In the genomic region with DNA sequence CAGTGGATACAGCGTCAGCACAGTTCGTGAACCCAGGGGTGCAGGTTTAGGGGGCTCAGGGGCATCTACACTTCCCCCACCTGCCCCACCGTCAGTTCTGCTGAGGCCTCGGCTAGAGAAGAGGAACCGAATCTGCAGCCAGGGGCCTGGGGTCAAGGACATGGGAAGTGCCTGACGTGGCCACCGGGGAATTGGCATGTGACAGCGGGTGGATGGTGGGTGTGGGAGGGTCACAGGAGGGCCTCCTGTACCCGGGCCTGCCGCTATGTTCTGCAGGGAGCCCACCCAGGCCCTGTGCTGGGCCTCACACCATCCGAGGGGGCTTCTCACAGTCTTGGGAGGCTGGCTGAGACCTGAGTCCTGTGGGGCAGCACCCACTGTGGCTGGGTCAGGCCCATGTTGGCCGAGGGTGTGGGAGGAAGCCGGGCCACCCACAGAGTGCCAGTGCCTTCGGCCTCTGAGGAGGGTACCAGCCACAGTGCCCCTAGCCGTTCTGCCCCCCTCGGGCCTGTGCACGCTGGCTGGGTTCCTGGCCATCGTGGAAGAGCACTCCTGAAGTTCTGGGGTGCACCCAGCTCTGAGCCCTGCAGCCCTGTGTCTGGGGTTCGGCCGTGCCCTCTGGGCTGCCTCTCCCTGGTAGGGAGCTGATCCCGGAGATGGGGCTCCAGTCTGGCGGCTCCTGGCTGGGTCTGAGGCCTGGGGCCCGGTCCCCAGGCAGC, we compare ENCODE assay signal across 1 cellular context.
TF ChIP-seq lines count a peak whose summit lies in the region.

No MANE protein-coding gene starts in this region.

TF ChIP-seq in HepG2, 621 proteins besides CTCF, POLR2A, EP300 and RAD21 (continued from another document and continues in another):
- TF ChIP-seq, protein P1, sequence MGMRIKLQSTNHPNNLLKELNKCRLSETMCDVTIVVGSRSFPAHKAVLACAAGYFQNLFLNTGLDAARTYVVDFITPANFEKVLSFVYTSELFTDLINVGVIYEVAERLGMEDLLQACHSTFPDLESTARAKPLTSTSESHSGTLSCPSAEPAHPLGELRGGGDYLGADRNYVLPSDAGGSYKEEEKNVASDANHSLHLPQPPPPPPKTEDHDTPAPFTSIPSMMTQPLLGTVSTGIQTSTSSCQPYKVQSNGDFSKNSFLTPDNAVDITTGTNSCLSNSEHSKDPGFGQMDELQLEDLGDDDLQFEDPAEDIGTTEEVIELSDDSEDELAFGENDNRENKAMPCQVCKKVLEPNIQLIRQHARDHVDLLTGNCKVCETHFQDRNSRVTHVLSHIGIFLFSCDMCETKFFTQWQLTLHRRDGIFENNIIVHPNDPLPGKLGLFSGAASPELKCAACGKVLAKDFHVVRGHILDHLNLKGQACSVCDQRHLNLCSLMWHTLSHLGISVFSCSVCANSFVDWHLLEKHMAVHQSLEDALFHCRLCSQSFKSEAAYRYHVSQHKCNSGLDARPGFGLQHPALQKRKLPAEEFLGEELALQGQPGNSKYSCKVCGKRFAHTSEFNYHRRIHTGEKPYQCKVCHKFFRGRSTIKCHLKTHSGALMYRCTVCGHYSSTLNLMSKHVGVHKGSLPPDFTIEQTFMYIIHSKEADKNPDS (CRISPR knock-in tag; IDR thresholded peaks at IDR 0.05): no peak
- TF ChIP-seq, protein P2, sequence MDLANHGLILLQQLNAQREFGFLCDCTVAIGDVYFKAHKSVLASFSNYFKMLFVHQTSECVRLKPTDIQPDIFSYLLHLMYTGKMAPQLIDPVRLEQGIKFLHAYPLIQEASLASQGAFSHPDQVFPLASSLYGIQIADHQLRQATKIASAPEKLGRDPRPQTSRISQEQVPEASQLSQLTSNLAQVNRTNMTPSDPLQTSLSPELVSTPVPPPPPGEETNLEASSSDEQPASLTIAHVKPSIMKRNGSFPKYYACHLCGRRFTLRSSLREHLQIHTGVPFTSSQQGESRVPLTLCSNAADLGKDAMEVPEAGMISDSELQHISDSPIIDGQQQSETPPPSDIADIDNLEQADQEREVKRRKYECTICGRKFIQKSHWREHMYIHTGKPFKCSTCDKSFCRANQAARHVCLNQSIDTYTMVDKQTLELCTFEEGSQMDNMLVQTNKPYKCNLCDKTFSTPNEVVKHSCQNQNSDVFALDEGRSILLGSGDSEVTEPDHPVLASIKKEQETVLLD (CRISPR knock-in tag; IDR thresholded peaks at IDR 0.05; ENCODE audit: low read depth): no peak
- no peak for TF ChIP-seq ZNF780A (CRISPR knock-in tag; IDR thresholded peaks at IDR 0.05)
- TF ChIP-seq ZNF3 (CRISPR knock-in tag; IDR thresholded peaks at IDR 0.05): no peak
- TF ChIP-seq, protein P3, sequence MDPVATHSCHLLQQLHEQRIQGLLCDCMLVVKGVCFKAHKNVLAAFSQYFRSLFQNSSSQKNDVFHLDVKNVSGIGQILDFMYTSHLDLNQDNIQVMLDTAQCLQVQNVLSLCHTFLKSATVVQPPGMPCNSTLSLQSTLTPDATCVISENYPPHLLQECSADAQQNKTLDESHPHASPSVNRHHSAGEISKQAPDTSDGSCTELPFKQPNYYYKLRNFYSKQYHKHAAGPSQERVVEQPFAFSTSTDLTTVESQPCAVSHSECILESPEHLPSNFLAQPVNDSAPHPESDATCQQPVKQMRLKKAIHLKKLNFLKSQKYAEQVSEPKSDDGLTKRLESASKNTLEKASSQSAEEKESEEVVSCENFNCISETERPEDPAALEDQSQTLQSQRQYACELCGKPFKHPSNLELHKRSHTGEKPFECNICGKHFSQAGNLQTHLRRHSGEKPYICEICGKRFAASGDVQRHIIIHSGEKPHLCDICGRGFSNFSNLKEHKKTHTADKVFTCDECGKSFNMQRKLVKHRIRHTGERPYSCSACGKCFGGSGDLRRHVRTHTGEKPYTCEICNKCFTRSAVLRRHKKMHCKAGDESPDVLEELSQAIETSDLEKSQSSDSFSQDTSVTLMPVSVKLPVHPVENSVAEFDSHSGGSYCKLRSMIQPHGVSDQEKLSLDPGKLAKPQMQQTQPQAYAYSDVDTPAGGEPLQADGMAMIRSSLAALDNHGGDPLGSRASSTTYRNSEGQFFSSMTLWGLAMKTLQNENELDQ (CRISPR knock-in tag; IDR thresholded peaks at IDR 0.05; ENCODE audit: borderline replicate concordance): no peak
- no peak for TF ChIP-seq KDM5A (IDR thresholded peaks at IDR 0.05; ENCODE audit: borderline replicate concordance, low read length)
- TF ChIP-seq, protein P4, sequence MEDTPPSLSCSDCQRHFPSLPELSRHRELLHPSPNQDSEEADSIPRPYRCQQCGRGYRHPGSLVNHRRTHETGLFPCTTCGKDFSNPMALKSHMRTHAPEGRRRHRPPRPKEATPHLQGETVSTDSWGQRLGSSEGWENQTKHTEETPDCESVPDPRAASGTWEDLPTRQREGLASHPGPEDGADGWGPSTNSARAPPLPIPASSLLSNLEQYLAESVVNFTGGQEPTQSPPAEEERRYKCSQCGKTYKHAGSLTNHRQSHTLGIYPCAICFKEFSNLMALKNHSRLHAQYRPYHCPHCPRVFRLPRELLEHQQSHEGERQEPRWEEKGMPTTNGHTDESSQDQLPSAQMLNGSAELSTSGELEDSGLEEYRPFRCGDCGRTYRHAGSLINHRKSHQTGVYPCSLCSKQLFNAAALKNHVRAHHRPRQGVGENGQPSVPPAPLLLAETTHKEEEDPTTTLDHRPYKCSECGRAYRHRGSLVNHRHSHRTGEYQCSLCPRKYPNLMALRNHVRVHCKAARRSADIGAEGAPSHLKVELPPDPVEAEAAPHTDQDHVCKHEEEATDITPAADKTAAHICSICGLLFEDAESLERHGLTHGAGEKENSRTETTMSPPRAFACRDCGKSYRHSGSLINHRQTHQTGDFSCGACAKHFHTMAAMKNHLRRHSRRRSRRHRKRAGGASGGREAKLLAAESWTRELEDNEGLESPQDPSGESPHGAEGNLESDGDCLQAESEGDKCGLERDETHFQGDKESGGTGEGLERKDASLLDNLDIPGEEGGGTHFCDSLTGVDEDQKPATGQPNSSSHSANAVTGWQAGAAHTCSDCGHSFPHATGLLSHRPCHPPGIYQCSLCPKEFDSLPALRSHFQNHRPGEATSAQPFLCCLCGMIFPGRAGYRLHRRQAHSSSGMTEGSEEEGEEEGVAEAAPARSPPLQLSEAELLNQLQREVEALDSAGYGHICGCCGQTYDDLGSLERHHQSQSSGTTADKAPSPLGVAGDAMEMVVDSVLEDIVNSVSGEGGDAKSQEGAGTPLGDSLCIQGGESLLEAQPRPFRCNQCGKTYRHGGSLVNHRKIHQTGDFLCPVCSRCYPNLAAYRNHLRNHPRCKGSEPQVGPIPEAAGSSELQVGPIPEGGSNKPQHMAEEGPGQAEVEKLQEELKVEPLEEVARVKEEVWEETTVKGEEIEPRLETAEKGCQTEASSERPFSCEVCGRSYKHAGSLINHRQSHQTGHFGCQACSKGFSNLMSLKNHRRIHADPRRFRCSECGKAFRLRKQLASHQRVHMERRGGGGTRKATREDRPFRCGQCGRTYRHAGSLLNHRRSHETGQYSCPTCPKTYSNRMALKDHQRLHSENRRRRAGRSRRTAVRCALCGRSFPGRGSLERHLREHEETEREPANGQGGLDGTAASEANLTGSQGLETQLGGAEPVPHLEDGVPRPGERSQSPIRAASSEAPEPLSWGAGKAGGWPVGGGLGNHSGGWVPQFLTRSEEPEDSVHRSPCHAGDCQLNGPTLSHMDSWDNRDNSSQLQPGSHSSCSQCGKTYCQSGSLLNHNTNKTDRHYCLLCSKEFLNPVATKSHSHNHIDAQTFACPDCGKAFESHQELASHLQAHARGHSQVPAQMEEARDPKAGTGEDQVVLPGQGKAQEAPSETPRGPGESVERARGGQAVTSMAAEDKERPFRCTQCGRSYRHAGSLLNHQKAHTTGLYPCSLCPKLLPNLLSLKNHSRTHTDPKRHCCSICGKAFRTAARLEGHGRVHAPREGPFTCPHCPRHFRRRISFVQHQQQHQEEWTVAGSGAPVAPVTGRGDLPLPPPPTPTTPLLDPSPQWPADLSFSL (CRISPR knock-in tag; IDR thresholded peaks at IDR 0.05): no peak
- no peak for TF ChIP-seq KLF15 (CRISPR knock-in tag; IDR thresholded peaks at IDR 0.05; ENCODE audit: borderline replicate concordance)
- peak; percentile 22; the same call in 1 of the 2 replicates for TF ChIP-seq HOXA3 (CRISPR knock-in tag; IDR thresholded peaks at IDR 0.05)
- TF ChIP-seq MYNN (CRISPR knock-in tag; IDR thresholded peaks at IDR 0.05; ENCODE audit: low read depth): 0 out of 2 replicates have a peak, but pooled peaks have one; percentile 49
- TF ChIP-seq DPF2 (CRISPR knock-in tag; IDR thresholded peaks at IDR 0.05; ENCODE audit: borderline replicate concordance, low read depth): no peak; the same call in 1 of the 2 replicates
- TF ChIP-seq ZNF75D (CRISPR knock-in tag; IDR thresholded peaks at IDR 0.05; ENCODE audit: borderline replicate concordance): no peak
- TF ChIP-seq, protein P5, sequence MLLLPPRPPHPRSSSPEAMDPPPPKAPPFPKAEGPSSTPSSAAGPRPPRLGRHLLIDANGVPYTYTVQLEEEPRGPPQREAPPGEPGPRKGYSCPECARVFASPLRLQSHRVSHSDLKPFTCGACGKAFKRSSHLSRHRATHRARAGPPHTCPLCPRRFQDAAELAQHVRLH (CRISPR knock-in tag; IDR thresholded peaks at IDR 0.05; ENCODE audit: borderline replicate concordance, low read depth): peak; percentile 9; the same call in 1 of the 2 replicates
- peak; percentile 79; the same call in 1 of the 2 replicates for TF ChIP-seq ARNTL (CRISPR knock-in tag; IDR thresholded peaks at IDR 0.05)
- no peak for TF ChIP-seq ZNF616 (CRISPR knock-in tag; IDR thresholded peaks at IDR 0.05; ENCODE audit: low read depth)
- no peak for TF ChIP-seq NKX3-1 (CRISPR knock-in tag; IDR thresholded peaks at IDR 0.05)
- no peak for TF ChIP-seq ZNF567 (CRISPR knock-in tag; IDR thresholded peaks at IDR 0.05; ENCODE audit: borderline replicate concordance)
- TF ChIP-seq, protein P6, sequence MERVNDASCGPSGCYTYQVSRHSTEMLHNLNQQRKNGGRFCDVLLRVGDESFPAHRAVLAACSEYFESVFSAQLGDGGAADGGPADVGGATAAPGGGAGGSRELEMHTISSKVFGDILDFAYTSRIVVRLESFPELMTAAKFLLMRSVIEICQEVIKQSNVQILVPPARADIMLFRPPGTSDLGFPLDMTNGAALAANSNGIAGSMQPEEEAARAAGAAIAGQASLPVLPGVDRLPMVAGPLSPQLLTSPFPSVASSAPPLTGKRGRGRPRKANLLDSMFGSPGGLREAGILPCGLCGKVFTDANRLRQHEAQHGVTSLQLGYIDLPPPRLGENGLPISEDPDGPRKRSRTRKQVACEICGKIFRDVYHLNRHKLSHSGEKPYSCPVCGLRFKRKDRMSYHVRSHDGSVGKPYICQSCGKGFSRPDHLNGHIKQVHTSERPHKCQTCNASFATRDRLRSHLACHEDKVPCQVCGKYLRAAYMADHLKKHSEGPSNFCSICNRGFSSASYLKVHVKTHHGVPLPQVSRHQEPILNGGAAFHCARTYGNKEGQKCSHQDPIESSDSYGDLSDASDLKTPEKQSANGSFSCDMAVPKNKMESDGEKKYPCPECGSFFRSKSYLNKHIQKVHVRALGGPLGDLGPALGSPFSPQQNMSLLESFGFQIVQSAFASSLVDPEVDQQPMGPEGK (CRISPR knock-in tag; IDR thresholded peaks at IDR 0.05): peak; percentile 67
- no peak for TF ChIP-seq ZSCAN12 (CRISPR knock-in tag; IDR thresholded peaks at IDR 0.05)
- TF ChIP-seq TARDBP (CRISPR knock-in tag; IDR thresholded peaks at IDR 0.05): peak; percentile 56; the same call in 1 of the 2 replicates
- no peak for TF ChIP-seq RBM39 (IDR thresholded peaks at IDR 0.05; ENCODE audit: low read depth, low read length, poor library complexity, severe bottlenecking)
- no peak for TF ChIP-seq CBFB (CRISPR knock-in tag; IDR thresholded peaks at IDR 0.05)
- no peak for TF ChIP-seq ZNF674 (CRISPR knock-in tag; IDR thresholded peaks at IDR 0.05; ENCODE audit: low read depth)
- TF ChIP-seq ZNF205 (CRISPR knock-in tag; IDR thresholded peaks at IDR 0.05): no peak
- TF ChIP-seq ERF (CRISPR knock-in tag; IDR thresholded peaks at IDR 0.05): 0 out of 2 replicates have a peak, but pooled peaks have one; percentile 20
- no peak for TF ChIP-seq ISL2 (CRISPR knock-in tag; IDR thresholded peaks at IDR 0.05)
- TF ChIP-seq, protein P7, sequence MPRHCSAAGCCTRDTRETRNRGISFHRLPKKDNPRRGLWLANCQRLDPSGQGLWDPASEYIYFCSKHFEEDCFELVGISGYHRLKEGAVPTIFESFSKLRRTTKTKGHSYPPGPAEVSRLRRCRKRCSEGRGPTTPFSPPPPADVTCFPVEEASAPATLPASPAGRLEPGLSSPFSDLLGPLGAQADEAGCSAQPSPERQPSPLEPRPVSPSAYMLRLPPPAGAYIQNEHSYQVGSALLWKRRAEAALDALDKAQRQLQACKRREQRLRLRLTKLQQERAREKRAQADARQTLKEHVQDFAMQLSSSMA (CRISPR knock-in tag; IDR thresholded peaks at IDR 0.05): no peak
- TF ChIP-seq, protein P8, sequence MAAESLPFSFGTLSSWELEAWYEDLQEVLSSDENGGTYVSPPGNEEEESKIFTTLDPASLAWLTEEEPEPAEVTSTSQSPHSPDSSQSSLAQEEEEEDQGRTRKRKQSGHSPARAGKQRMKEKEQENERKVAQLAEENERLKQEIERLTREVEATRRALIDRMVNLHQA (CRISPR knock-in tag; IDR thresholded peaks at IDR 0.05): no peak
- TF ChIP-seq RNF2 (conservative IDR thresholded peaks at IDR 0.05; ENCODE audit: low read depth): no peak
- no peak for TF ChIP-seq ZNF383 (CRISPR knock-in tag; IDR thresholded peaks at IDR 0.05; ENCODE audit: borderline replicate concordance)
- no peak for TF ChIP-seq NFIB (CRISPR knock-in tag; IDR thresholded peaks at IDR 0.05; ENCODE audit: borderline replicate concordance)
- TF ChIP-seq, protein P9, sequence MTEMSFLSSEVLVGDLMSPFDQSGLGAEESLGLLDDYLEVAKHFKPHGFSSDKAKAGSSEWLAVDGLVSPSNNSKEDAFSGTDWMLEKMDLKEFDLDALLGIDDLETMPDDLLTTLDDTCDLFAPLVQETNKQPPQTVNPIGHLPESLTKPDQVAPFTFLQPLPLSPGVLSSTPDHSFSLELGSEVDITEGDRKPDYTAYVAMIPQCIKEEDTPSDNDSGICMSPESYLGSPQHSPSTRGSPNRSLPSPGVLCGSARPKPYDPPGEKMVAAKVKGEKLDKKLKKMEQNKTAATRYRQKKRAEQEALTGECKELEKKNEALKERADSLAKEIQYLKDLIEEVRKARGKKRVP (CRISPR knock-in tag; IDR thresholded peaks at IDR 0.05): no peak
- TF ChIP-seq, protein P10, sequence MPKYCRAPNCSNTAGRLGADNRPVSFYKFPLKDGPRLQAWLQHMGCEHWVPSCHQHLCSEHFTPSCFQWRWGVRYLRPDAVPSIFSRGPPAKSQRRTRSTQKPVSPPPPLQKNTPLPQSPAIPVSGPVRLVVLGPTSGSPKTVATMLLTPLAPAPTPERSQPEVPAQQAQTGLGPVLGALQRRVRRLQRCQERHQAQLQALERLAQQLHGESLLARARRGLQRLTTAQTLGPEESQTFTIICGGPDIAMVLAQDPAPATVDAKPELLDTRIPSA (CRISPR knock-in tag; IDR thresholded peaks at IDR 0.05; ENCODE audit: borderline replicate concordance): no peak
- no peak for TF ChIP-seq RAD51 (IDR thresholded peaks at IDR 0.05; ENCODE audit: borderline replicate concordance)
- TF ChIP-seq ZNF24 (IDR thresholded peaks at IDR 0.05): no peak
- TF ChIP-seq RBFOX2 (IDR thresholded peaks at IDR 0.05; ENCODE audit: low read depth, low read length): peak; percentile 22; the same call in 1 of the 2 replicates
- peak; percentile 35; the same call in 1 of the 2 replicates for TF ChIP-seq ZNF792 (CRISPR knock-in tag; IDR thresholded peaks at IDR 0.05)
- no peak for TF ChIP-seq ZMYM4 (CRISPR knock-in tag; IDR thresholded peaks at IDR 0.05)
- TF ChIP-seq ZNF543 (CRISPR knock-in tag; IDR thresholded peaks at IDR 0.05): peak; percentile 1; the same call in 1 of the 2 replicates
- no peak for TF ChIP-seq KLF12 (CRISPR knock-in tag; IDR thresholded peaks at IDR 0.05; ENCODE audit: borderline replicate concordance)
- TF ChIP-seq NR1H2 (CRISPR knock-in tag; IDR thresholded peaks at IDR 0.05; ENCODE audit: borderline replicate concordance, low read depth): no peak
- TF ChIP-seq REXO4 (CRISPR knock-in tag; IDR thresholded peaks at IDR 0.05; ENCODE audit: borderline replicate concordance): no peak
- TF ChIP-seq FOXC1 (CRISPR knock-in tag; IDR thresholded peaks at IDR 0.05; ENCODE audit: borderline replicate concordance): no peak
- no peak for TF ChIP-seq SRF (IDR thresholded peaks at IDR 0.05; ENCODE audit: low read depth, low read length)
